2 cellular contexts compared by ENCODE assay signal in genomic region chr18:7614030-7614429, GRCh38.
TF ChIP-seq lines count a peak whose summit lies in the region.

No MANE protein-coding gene starts in this region.

TF ChIP-seq in A549, 52 proteins besides CTCF, POLR2A, EP300 and RAD21:
- no peak for TF ChIP-seq CBX8 (IDR thresholded peaks at IDR 0.05)
- peak; percentile 36 for TF ChIP-seq MAFK (IDR thresholded peaks at IDR 0.05; ENCODE audit: partially characterized antibody)

TF ChIP-seq in IMR-90, 13 proteins besides CTCF, POLR2A, EP300 and RAD21:
- TF ChIP-seq RCOR1 (IDR thresholded peaks at IDR 0.05; ENCODE audit: insufficient replicate concordance, low read length) (no peak), MAFK (IDR thresholded peaks at IDR 0.05; ENCODE audit: low read depth, low read length) (0 out of 2 replicates have a peak, but pooled peaks have one; percentile 27)
TF ChIP-seq in IMR-90: peak in this region for 1.
